Comparison of ENCODE assay signal across 18 cellular contexts in genomic region chr5:14523243-14524034, GRCh38. TPM values are rescaled to one million over a fixed set of nuclear protein-coding genes. Genes with fewer than 3 reads are reported as not detected.
DNase-seq lines count a peak whose midpoint lies in the region; ATAC-seq and TF ChIP-seq lines count a peak whose summit lies in the region.
"Had no signal": no experiment of that assay in that cellular context is flagged by ENCODE, and none has a peak within 500 bp of the region (broad histone marks: within the 10 kb centered on the region; RNA-seq: fewer than 3 reads in every experiment).

No MANE protein-coding gene starts in this region.

- H3K79me2 ChIP-seq in SK-N-SH (ENCODE audit: insufficient read depth) = no peaks in the 10 kb centered on the region

- H3K4me3 ChIP-seq in SK-N-SH (ENCODE audit: low read depth in 2 of 2, low read length in 1 of 2) = no peak overlapping the region
- no peak overlapping the region for H3K4me3 ChIP-seq in coronary artery
- H3K4me3 ChIP-seq: BLaER1 treated with 17β-estradiol and CSF1 and Interleukin-3, amounts not matched to agents 10 nM and 100 nM; GM23248; HAP-1; K562 had no signal

- no peak for TF ChIP-seq EP300 in SK-N-SH (IDR thresholded peaks at IDR 0.05; ENCODE audit: borderline replicate concordance in 1 of 2, low read depth in 1 of 2, low read length in 1 of 2)

- H3K9me3 ChIP-seq in SK-N-SH = no peaks in the 10 kb centered on the region
- H3K9me3 ChIP-seq: HAP-1 had no signal

- H3K27me3 Mint-ChIP-seq in osteocyte (ENCODE audit: unreplicated experiment) = no peaks in the 10 kb centered on the region
- H3K27me3 Mint-ChIP-seq: B cell had no signal

- no peaks in the 10 kb centered on the region for H3K36me3 Mint-ChIP-seq in osteocyte (ENCODE audit: unreplicated experiment)
- H3K36me3 Mint-ChIP-seq: CD4-positive, CD25-positive, alpha-beta regulatory T cell; CD8-positive, alpha-beta memory T cell had no signal

- H3K27ac ChIP-seq in SK-N-SH (ENCODE audit: low read depth in 2 of 2, low read length in 1 of 2) (no peak overlapping the region), VCaP (peak overlapping the region; percentile 95), coronary artery (no peak overlapping the region)
- H3K27ac ChIP-seq: BLaER1 treated with 17β-estradiol and CSF1 and Interleukin-3, amounts not matched to agents 10 nM and 100 nM; GM23248; HL-60 had no signal

- no peaks in the 10 kb centered on the region for H3K9me2 ChIP-seq in SK-N-SH

- H3K9me3 Mint-ChIP-seq in osteocyte (ENCODE audit: unreplicated experiment) = no peaks in the 10 kb centered on the region

- H3K4me3 Mint-ChIP-seq in osteocyte (ENCODE audit: unreplicated experiment) = no peak overlapping the region
- H3K4me3 Mint-ChIP-seq: B cell; CD4-positive, CD25-positive, alpha-beta regulatory T cell; CD8-positive, alpha-beta memory T cell had no signal

- H3K36me3 ChIP-seq in SK-N-SH (replicated peaks in 1 of 2; ENCODE audit: control insufficient read depth in 1 of 2, insufficient read depth in 2 of 2, low read length in 1 of 2) = no peaks in the 10 kb centered on the region
- H3K36me3 ChIP-seq: BLaER1 treated with 17β-estradiol and CSF1 and Interleukin-3, amounts not matched to agents 10 nM and 100 nM; HAP-1 had no signal

- no peaks in the 10 kb centered on the region for H3K27me3 ChIP-seq in SK-N-SH (ENCODE audit: insufficient read depth)
- H3K27me3 ChIP-seq: BLaER1 treated with 17β-estradiol and CSF1 and Interleukin-3, amounts not matched to agents 10 nM and 100 nM had no signal

- TF ChIP-seq RAD21 in SK-N-SH (IDR thresholded peaks at IDR 0.05; ENCODE audit: low read length) = no peak

- no peaks in the 10 kb centered on the region for H4K20me1 ChIP-seq in SK-N-SH (ENCODE audit: insufficient read depth)
- H4K20me1 ChIP-seq: BLaER1 treated with 17β-estradiol and CSF1 and Interleukin-3, amounts not matched to agents 10 nM and 100 nM had no signal

- H3K9ac ChIP-seq in SK-N-SH = no peak overlapping the region
- H3K9ac ChIP-seq: BLaER1 treated with 17β-estradiol and CSF1 and Interleukin-3, amounts not matched to agents 10 nM and 100 nM; GM23248 had no signal

- no peak overlapping the region for H3K4me2 ChIP-seq in SK-N-SH
- H3K4me2 ChIP-seq: BLaER1 treated with 17β-estradiol and CSF1 and Interleukin-3, amounts not matched to agents 10 nM and 100 nM had no signal

- H3F3A ChIP-seq in SK-N-SH (replicated peaks; ENCODE audit: insufficient read depth) = no peaks in the 10 kb centered on the region

- no peaks in the 10 kb centered on the region for H3K4me1 Mint-ChIP-seq in osteocyte (ENCODE audit: unreplicated experiment)
- H3K4me1 Mint-ChIP-seq: CD8-positive, alpha-beta memory T cell had no signal

- peaks cover 0 to 7% of the 10 kb centered on the region in 2 experiments; a peak in 1 of 4 replicates for H3K4me1 ChIP-seq in SK-N-SH (ENCODE audit: control insufficient read depth in 1 of 2, insufficient read depth in 2 of 2, low read depth in 1 of 2, low read length in 1 of 2)
- H3K4me1 ChIP-seq: HAP-1 had no signal

- TF ChIP-seq CTCF in SK-N-SH (IDR thresholded peaks at IDR 0.05) (no peak), VCaP (conservative IDR thresholded peaks at IDR 0.05) (no peak), osteocyte (IDR thresholded peaks at IDR 0.05) (no peak), coronary artery (IDR thresholded peaks at IDR 0.05) (no peak)

- WGBS in SK-N-SH (ENCODE audit: low lambda C conversion rate) = 84% methylated on average over 12 of the region's 12 CpGs

- CTCF ChIA-PET in SK-N-SH (lab: Yijun Ruan, JAX) = no interaction called here

- no peak overlapping the region for H3K27ac Mint-ChIP-seq in osteocyte (ENCODE audit: unreplicated experiment)
- H3K27ac Mint-ChIP-seq: B cell; CD4-positive, CD25-positive, alpha-beta regulatory T cell; CD8-positive, alpha-beta memory T cell had no signal

- ATAC-seq in SK-N-SH treated with all-trans-retinoic acid at 6 μM for 48 hours = no peak
- ATAC-seq: K562 had no signal

- no peak for DNase-seq in SK-N-SH
- DNase-seq in osteocyte (ENCODE audit: extremely low spot score, unreplicated experiment) = peak; percentile 38
- no peak for DNase-seq in AML-193 (lab: John Stamatoyannopoulos, UW)
- DNase-seq in coronary artery (ENCODE audit: low spot score) = no peak
- no peak for DNase-seq in hepatic stellate cell (ENCODE audit: low spot score)
- DNase-seq: 8988T; CD4-positive, CD25-positive, alpha-beta regulatory T cell; CD8-positive, alpha-beta memory T cell; COR-L47; GDM1; GM23248 had no signal

- POLR2A ChIA-PET in SK-N-SH (lab: Yijun Ruan, JAX) = no interaction called here

- no peak overlapping the region for H2AFZ ChIP-seq in SK-N-SH (ENCODE audit: low read depth)
- H2AFZ ChIP-seq: GM23248 had no signal

TF ChIP-seq in SK-N-SH treated with all-trans-retinoic acid at 6 μM for 48 hours, 23 proteins besides CTCF, POLR2A, EP300 and RAD21:
- TF ChIP-seq ZNF70 (CRISPR knock-in tag; IDR thresholded peaks at IDR 0.05) = peak; percentile 13; the same call in 1 of the 2 replicates
- no peak for TF ChIP-seq PPARA (CRISPR knock-in tag; IDR thresholded peaks at IDR 0.05; ENCODE audit: borderline replicate concordance)
- no peak for TF ChIP-seq TCF4 (CRISPR knock-in tag; IDR thresholded peaks at IDR 0.05; ENCODE audit: borderline replicate concordance)

TF ChIP-seq in SK-N-SH, 30 proteins besides CTCF, POLR2A, EP300 and RAD21 (continues in another document):
- TF ChIP-seq MEF2A (IDR thresholded peaks at IDR 0.05; ENCODE audit: borderline replicate concordance, low read depth) = no peak
- no peak for TF ChIP-seq USF1 (IDR thresholded peaks at IDR 0.05; ENCODE audit: borderline replicate concordance, low read depth)
- no peak for TF ChIP-seq ELF1 (IDR thresholded peaks at IDR 0.05)
- no peak for TF ChIP-seq GABPA (IDR thresholded peaks at IDR 0.05; ENCODE audit: low read depth)
- no peak for TF ChIP-seq ZBTB33 (IDR thresholded peaks at IDR 0.05; ENCODE audit: borderline replicate concordance, low read depth)
- TF ChIP-seq JUND (IDR thresholded peaks at IDR 0.05) = no peak
- TF ChIP-seq, protein P1, sequence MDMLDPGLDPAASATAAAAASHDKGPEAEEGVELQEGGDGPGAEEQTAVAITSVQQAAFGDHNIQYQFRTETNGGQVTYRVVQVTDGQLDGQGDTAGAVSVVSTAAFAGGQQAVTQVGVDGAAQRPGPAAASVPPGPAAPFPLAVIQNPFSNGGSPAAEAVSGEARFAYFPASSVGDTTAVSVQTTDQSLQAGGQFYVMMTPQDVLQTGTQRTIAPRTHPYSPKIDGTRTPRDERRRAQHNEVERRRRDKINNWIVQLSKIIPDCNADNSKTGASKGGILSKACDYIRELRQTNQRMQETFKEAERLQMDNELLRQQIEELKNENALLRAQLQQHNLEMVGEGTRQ (IDR thresholded peaks at IDR 0.05; ENCODE audit: borderline replicate concordance, low read depth, low read length) = no peak
- no peak for TF ChIP-seq EZH2phosphoT487 (IDR thresholded peaks at IDR 0.05; ENCODE audit: borderline replicate concordance, low read depth)
- TF ChIP-seq TAF1 (IDR thresholded peaks at IDR 0.05; ENCODE audit: borderline replicate concordance, low read depth, low read length) = no peak
- no peak for TF ChIP-seq CHD2 (IDR thresholded peaks at IDR 0.05; ENCODE audit: low read length, partially characterized antibody)

RNA-seq across cellular contexts. Expression of gene OTULINL, which starts 58.2 kb away (rescaled TPM):
- polyA plus RNA-seq in SK-N-SH (2012; rRNA removed) = 0.26 and 0.62 TPM in 2 replicates
- 0.36 and 0.39 TPM in 2 replicates for polyA plus RNA-seq in SK-N-SH (2012; cell fraction: cytosol; rRNA removed)
- polyA plus RNA-seq in SK-N-SH (2012; cell fraction: nucleus; rRNA removed) = 0.09 and 0.12 TPM in 2 replicates
- total RNA-seq in osteocyte = 0.73 and 1.3 TPM in 2 replicates
- polyA plus RNA-seq: K562 had no signal
